2 cellular contexts compared by ENCODE assay signal in the genomic region with DNA sequence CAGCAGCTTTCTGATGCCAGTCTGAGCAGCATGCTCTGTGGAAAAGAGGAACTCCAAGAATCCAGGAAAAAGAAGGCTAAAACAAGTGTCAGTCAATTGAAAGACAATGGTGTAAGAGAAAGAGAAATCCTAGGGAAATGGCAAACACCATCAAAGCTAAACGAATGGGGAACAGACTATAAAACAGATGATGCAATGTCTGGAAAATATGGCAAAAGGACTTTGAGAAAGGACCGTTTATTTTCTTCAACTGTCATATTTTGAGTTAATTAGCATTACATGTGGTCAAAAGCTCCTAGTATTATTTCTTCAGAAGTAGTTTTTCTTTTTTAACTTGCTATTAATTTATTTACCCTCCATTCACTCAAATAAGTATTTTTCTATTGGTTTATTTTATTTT.
TF ChIP-seq lines count a peak whose summit lies in the region.

No MANE protein-coding gene starts in this region.

TF ChIP-seq in IMR-90, 13 proteins besides CTCF, POLR2A, EP300 and RAD21:
- TF ChIP-seq CEBPB (IDR thresholded peaks at IDR 0.05; ENCODE audit: low read depth, low read length) (peak; percentile 26; the same call in 1 of the 2 replicates), RFX5 (IDR thresholded peaks at IDR 0.05; ENCODE audit: low read depth, low read length) (no peak)

TF ChIP-seq in H1, 55 proteins besides CTCF, POLR2A, EP300 and RAD21:
- TF ChIP-seq KDM1A (IDR thresholded peaks at IDR 0.05; ENCODE audit: borderline replicate concordance, low read length) (no peak), CHD2 (IDR thresholded peaks at IDR 0.05; ENCODE audit: low read length) (no peak), CEBPB (IDR thresholded peaks at IDR 0.05; ENCODE audit: low read depth, low read length) (no peak), SP1 (IDR thresholded peaks at IDR 0.05; ENCODE audit: low read depth, low read length) (no peak), NRF1 (IDR thresholded peaks at IDR 0.05; ENCODE audit: low read depth, low read length) (no peak), JUN (IDR thresholded peaks at IDR 0.05; ENCODE audit: low read depth, low read length) (no peak), SUZ12 (IDR thresholded peaks at IDR 0.05; ENCODE audit: low read length) (no peak), MAX (IDR thresholded peaks at IDR 0.05) (no peak), ASH2L (IDR thresholded peaks at IDR 0.05; ENCODE audit: low read length) (no peak), RXRA (IDR thresholded peaks at IDR 0.05; ENCODE audit: insufficient read depth, low read depth, low read length) (no peak), ZNF274 (IDR thresholded peaks at IDR 0.05; ENCODE audit: borderline replicate concordance, extremely low read depth, low read length) (no peak), GABPA (IDR thresholded peaks at IDR 0.05; ENCODE audit: borderline replicate concordance, insufficient read depth, low read length) (no peak), POLR2AphosphoS5 (IDR thresholded peaks at IDR 0.05; ENCODE audit: low read depth, low read length) (no peak), HDAC6 (IDR thresholded peaks at IDR 0.05; ENCODE audit: low read depth, low read length) (no peak), POU5F1 (IDR thresholded peaks at IDR 0.05; ENCODE audit: low read depth, low read length) (no peak), CHD1 (IDR thresholded peaks at IDR 0.05; ENCODE audit: low read depth, low read length) (no peak), TEAD4 (IDR thresholded peaks at IDR 0.05; ENCODE audit: low read depth, low read length) (no peak), CBX8 (IDR thresholded peaks at IDR 0.05; ENCODE audit: borderline replicate concordance, low read depth, low read length) (no peak), SAP30 (IDR thresholded peaks at IDR 0.05; ENCODE audit: insufficient read depth, insufficient replicate concordance, low read length) (no peak)
- TF ChIP-seq, protein P1, sequence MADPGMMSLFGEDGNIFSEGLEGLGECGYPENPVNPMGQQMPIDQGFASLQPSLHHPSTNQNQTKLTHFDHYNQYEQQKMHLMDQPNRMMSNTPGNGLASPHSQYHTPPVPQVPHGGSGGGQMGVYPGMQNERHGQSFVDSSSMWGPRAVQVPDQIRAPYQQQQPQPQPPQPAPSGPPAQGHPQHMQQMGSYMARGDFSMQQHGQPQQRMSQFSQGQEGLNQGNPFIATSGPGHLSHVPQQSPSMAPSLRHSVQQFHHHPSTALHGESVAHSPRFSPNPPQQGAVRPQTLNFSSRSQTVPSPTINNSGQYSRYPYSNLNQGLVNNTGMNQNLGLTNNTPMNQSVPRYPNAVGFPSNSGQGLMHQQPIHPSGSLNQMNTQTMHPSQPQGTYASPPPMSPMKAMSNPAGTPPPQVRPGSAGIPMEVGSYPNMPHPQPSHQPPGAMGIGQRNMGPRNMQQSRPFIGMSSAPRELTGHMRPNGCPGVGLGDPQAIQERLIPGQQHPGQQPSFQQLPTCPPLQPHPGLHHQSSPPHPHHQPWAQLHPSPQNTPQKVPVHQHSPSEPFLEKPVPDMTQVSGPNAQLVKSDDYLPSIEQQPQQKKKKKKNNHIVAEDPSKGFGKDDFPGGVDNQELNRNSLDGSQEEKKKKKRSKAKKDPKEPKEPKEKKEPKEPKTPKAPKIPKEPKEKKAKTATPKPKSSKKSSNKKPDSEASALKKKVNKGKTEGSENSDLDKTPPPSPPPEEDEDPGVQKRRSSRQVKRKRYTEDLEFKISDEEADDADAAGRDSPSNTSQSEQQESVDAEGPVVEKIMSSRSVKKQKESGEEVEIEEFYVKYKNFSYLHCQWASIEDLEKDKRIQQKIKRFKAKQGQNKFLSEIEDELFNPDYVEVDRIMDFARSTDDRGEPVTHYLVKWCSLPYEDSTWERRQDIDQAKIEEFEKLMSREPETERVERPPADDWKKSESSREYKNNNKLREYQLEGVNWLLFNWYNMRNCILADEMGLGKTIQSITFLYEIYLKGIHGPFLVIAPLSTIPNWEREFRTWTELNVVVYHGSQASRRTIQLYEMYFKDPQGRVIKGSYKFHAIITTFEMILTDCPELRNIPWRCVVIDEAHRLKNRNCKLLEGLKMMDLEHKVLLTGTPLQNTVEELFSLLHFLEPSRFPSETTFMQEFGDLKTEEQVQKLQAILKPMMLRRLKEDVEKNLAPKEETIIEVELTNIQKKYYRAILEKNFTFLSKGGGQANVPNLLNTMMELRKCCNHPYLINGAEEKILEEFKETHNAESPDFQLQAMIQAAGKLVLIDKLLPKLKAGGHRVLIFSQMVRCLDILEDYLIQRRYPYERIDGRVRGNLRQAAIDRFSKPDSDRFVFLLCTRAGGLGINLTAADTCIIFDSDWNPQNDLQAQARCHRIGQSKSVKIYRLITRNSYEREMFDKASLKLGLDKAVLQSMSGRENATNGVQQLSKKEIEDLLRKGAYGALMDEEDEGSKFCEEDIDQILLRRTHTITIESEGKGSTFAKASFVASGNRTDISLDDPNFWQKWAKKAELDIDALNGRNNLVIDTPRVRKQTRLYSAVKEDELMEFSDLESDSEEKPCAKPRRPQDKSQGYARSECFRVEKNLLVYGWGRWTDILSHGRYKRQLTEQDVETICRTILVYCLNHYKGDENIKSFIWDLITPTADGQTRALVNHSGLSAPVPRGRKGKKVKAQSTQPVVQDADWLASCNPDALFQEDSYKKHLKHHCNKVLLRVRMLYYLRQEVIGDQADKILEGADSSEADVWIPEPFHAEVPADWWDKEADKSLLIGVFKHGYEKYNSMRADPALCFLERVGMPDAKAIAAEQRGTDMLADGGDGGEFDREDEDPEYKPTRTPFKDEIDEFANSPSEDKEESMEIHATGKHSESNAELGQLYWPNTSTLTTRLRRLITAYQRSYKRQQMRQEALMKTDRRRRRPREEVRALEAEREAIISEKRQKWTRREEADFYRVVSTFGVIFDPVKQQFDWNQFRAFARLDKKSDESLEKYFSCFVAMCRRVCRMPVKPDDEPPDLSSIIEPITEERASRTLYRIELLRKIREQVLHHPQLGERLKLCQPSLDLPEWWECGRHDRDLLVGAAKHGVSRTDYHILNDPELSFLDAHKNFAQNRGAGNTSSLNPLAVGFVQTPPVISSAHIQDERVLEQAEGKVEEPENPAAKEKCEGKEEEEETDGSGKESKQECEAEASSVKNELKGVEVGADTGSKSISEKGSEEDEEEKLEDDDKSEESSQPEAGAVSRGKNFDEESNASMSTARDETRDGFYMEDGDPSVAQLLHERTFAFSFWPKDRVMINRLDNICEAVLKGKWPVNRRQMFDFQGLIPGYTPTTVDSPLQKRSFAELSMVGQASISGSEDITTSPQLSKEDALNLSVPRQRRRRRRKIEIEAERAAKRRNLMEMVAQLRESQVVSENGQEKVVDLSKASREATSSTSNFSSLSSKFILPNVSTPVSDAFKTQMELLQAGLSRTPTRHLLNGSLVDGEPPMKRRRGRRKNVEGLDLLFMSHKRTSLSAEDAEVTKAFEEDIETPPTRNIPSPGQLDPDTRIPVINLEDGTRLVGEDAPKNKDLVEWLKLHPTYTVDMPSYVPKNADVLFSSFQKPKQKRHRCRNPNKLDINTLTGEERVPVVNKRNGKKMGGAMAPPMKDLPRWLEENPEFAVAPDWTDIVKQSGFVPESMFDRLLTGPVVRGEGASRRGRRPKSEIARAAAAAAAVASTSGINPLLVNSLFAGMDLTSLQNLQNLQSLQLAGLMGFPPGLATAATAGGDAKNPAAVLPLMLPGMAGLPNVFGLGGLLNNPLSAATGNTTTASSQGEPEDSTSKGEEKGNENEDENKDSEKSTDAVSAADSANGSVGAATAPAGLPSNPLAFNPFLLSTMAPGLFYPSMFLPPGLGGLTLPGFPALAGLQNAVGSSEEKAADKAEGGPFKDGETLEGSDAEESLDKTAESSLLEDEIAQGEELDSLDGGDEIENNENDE (IDR thresholded peaks at IDR 0.05; ENCODE audit: insufficient replicate concordance, low read length) = no peak
